Comparison of ENCODE assay signal across 8 cellular contexts in genomic region chr14:75452900-75453816, GRCh38. TPM values are rescaled to one million over a fixed set of nuclear protein-coding genes. Genes with fewer than 3 reads are reported as not detected.
DNase-seq lines count a peak whose midpoint lies in the region; ATAC-seq lines count a peak whose summit lies in the region.

No MANE protein-coding gene starts in this region.

- H3K27ac ChIP-seq in trophoblast cell (ENCODE audit: low read depth, low read length), result peak overlapping the region; percentile 95

- DNase-seq in Daoy (ENCODE audit: low read depth) (peak; percentile 19), SW480 (ENCODE audit: low spot score) (peak; percentile 47), head of caudate nucleus (peak in 30 of 42 donors; percentile 23 to 79 (median 52)), trophoblast cell (peak; percentile 91 to 93), SK-N-DZ (ENCODE audit: low spot score) (no peak), NCI-H146 (lab: John Stamatoyannopoulos, UW) (no peak), T-helper 2 cell (no peak)

- H3K9me3 ChIP-seq in trophoblast cell (ENCODE audit: insufficient read depth, low read depth, low read length), result peaks cover 2% of the 10 kb centered on the region

- no CpG with 5 or more reads among the region's 14 CpGs for WGBS in trophoblast cell (ENCODE audit: extremely low coverage, insufficient coverage, insufficient read length)

- H3K18ac ChIP-seq in trophoblast cell (ENCODE audit: low read length), result peak overlapping the region; percentile 48

- H3K4me1 ChIP-seq in trophoblast cell (ENCODE audit: control insufficient read depth in 1 of 2, insufficient read depth in 2 of 2, low read length in 2 of 2), result peaks cover 59% of the 10 kb centered on the region in 2 experiments

- H3K79me2 ChIP-seq in trophoblast cell (ENCODE audit: control insufficient read depth, insufficient read depth, low read length, poor library complexity), result peaks cover 14% of the 10 kb centered on the region

- peak overlapping the region; percentile 57 for H3K4ac ChIP-seq in trophoblast cell (ENCODE audit: low read depth, low read length)

- H4K8ac ChIP-seq in trophoblast cell (ENCODE audit: low read depth, low read length), result peak overlapping the region; percentile 59

- peak overlapping the region; percentile 92 for H2BK120ac ChIP-seq in trophoblast cell (ENCODE audit: insufficient read depth, low read length, poor library complexity)

- ATAC-seq in HG02981 (IDR thresholded peaks at IDR 0.05; ENCODE audit: unreplicated experiment), result no peak

- peak overlapping the region; percentile 73 for H3K14ac ChIP-seq in trophoblast cell (ENCODE audit: low read length)

- peak overlapping the region; percentile 84 for H2BK12ac ChIP-seq in trophoblast cell (ENCODE audit: low read length)

- H2AFZ ChIP-seq in trophoblast cell (ENCODE audit: insufficient read depth, low read length, poor library complexity), result peak overlapping the region; percentile 56

- H4K91ac ChIP-seq in trophoblast cell (ENCODE audit: low read depth, low read length), result peak overlapping the region; percentile 80

- H3K27me3 ChIP-seq in trophoblast cell (ENCODE audit: insufficient read depth, low read length), result no peaks in the 10 kb centered on the region

- H3K79me1 ChIP-seq in trophoblast cell (ENCODE audit: low read length), result peaks cover 31% of the 10 kb centered on the region

- intact Hi-C loops in head of caudate nucleus (cut with DNase I), result no loop called here

- peak overlapping the region; percentile 51 for H4K12ac ChIP-seq in trophoblast cell (ENCODE audit: low read depth, low read length)

- no peak overlapping the region for H3K23ac ChIP-seq in trophoblast cell (ENCODE audit: low read length)

- no peak overlapping the region for H3K4me3 ChIP-seq in trophoblast cell (ENCODE audit: low read depth, low read length)

- H2BK5ac ChIP-seq in trophoblast cell (ENCODE audit: low read depth, low read length, poor library complexity), result peak overlapping the region; percentile 81

- H3K36me3 ChIP-seq in trophoblast cell (ENCODE audit: control insufficient read depth in 1 of 2, insufficient read depth in 2 of 2, low read length in 2 of 2), result peaks cover 6 to 23% of the 10 kb centered on the region in 2 experiments

- peak overlapping the region; percentile 56 for H2AK5ac ChIP-seq in trophoblast cell (ENCODE audit: low read length)

- H3K9ac ChIP-seq in trophoblast cell (ENCODE audit: low read length), result no peak overlapping the region

- H3K4me2 ChIP-seq in trophoblast cell (ENCODE audit: low read length), result peak overlapping the region; percentile 32

RNA-seq across cellular contexts. Expression of gene JDP2, which starts 25.3 kb away (rescaled TPM):
- total RNA-seq in Daoy (2014; rRNA removed; shearing (Covaris generic)), result 11.2 and 17.4 TPM in 2 replicates
- 39.5 and 42.3 TPM in 2 replicates for polyA plus RNA-seq in trophoblast cell (2013)
- polyA plus RNA-seq in SK-N-DZ (2014; cell fraction: cytosol; rRNA removed), result 4.4 and 5.8 TPM in 2 replicates
- 3.3 and 3.5 TPM in 2 replicates for polyA plus RNA-seq in SK-N-DZ (2014; cell fraction: nucleus; rRNA removed)

Comparison
In these comparisons a context has a peak if more than half of its experiments do, and no peak if none do; other contexts are left out.
1. DNase-seq: peak in Daoy (single experiment), SW480 (single experiment), head of caudate nucleus (30 of 42) and trophoblast cell (2 of 2); none in SK-N-DZ (single experiment), NCI-H146 (single experiment) and T-helper 2 cell (0 of 5).